In genomic region chr1:226329237-226329636, GRCh38 we compare ENCODE assay signal across 2 cellular contexts.
A peak's percentile ranks its signal among the peaks of the same experiment; 100 is the strongest.
TF ChIP-seq lines count a peak whose summit lies in the region.

No MANE protein-coding gene starts in this region.

TF ChIP-seq in HEK293, 187 proteins besides CTCF, POLR2A, EP300 and RAD21:
- no peak for TF ChIP-seq BCL11A (tag by site-specific recombination; IDR thresholded peaks at IDR 0.05; ENCODE audit: low read depth)
- peak; percentile 90 for TF ChIP-seq ZNF146 (tag by site-specific recombination; IDR thresholded peaks at IDR 0.05)
- no peak for TF ChIP-seq ZNF777 (tag by site-specific recombination; IDR thresholded peaks at IDR 0.05; ENCODE audit: borderline replicate concordance)
- TF ChIP-seq ZNF830 (tag by site-specific recombination; IDR thresholded peaks at IDR 0.05; ENCODE audit: low read depth), result no peak
- no peak for TF ChIP-seq HOXD13 (CRISPR knock-in tag; IDR thresholded peaks at IDR 0.05; ENCODE audit: borderline replicate concordance)
TF ChIP-seq in HEK293: peak in this region for 1.

TF ChIP-seq in K562, 482 proteins besides CTCF, POLR2A, EP300 and RAD21:
- TF ChIP-seq ZNF316 (IDR thresholded peaks at IDR 0.05), result 0 out of 2 replicates have a peak, but pooled peaks have one; percentile 4
- TF ChIP-seq ZHX1 (conservative IDR thresholded peaks at IDR 0.05; ENCODE audit: low read length), result no peak
- peak; percentile 53 for TF ChIP-seq ZNF146 (CRISPR knock-in tag; IDR thresholded peaks at IDR 0.05; ENCODE audit: unreplicated experiment)
